19 cellular contexts compared by ENCODE assay signal in genomic region chr10:56605043-56605442, GRCh38.
DNase-seq lines count a peak whose midpoint lies in the region; ATAC-seq and TF ChIP-seq lines count a peak whose summit lies in the region.
"Had no signal": no experiment of that assay in that cellular context is flagged by ENCODE, and none has a peak within 500 bp of the region (broad histone marks: within the 10 kb centered on the region; RNA-seq: fewer than 3 reads in every experiment).

No MANE protein-coding gene starts in this region.

- H3K4me1 ChIP-seq in endocrine pancreas (ENCODE audit: control insufficient read depth, insufficient read depth, low read length) (no peaks in the 10 kb centered on the region), heart right ventricle (no peaks in the 10 kb centered on the region)
- H3K4me1 ChIP-seq: BLaER1, left ventricle myocardium inferior, sigmoid colon, thyroid gland had no signal

- ATAC-seq in HG03342 (IDR thresholded peaks at IDR 0.05; ENCODE audit: unreplicated experiment) (peak; percentile 34), heart right ventricle (no peak)
- ATAC-seq: activated naive CD8-positive, alpha-beta T cell treated with anti-CD3 and anti-CD28 coated beads, Interleukin-2, amount 50 U/mL, for 24 hours; T-cell had no signal

- DNase-seq in NCI-H82 (lab: John Stamatoyannopoulos, UW) (peak; percentile 84), posterior vena cava (ENCODE audit: low spot score) (peak; percentile 36), NCI-H2081 treated with DMSO at 0.1 percent for 48 hours (lab: John Stamatoyannopoulos, UW) (no peak), GM13977 (ENCODE audit: low spot score) (no peak), heart right ventricle (no peak)
- DNase-seq: activated naive CD8-positive, alpha-beta T cell treated with anti-CD3 and anti-CD28 coated beads, Interleukin-2, amount 50 U/mL, for 24 hours; cerebellar nuclear complex; DMS79; HFFc6; left ventricle myocardium inferior; naive B cell; NCI-H2029 treated with DMSO at 0.1 percent for 48 hours; sigmoid colon; stimulated activated CD4-positive, alpha-beta T cell treated with anti-CD3 and anti-CD28 coated beads, Interleukin-2, amount 100 ng/mL, for 48 hours; T-cell; thyroid gland had no signal

- TF ChIP-seq CTCF in GM13977 (IDR thresholded peaks at IDR 0.05; ENCODE audit: extremely low read depth, insufficient read depth, missing control alignments): no peak
- TF ChIP-seq CTCF in heart right ventricle (IDR thresholded peaks at IDR 0.05): no peak

- in situ Hi-C loops in GM13977 (cut with MboI; ENCODE audit: low pct_unique_long_range_greater_than_20kb, low sequenced_read_pairs, unreplicated experiment): no loop called here

- no peak overlapping the region for H3K27ac ChIP-seq in heart right ventricle
- H3K27ac ChIP-seq: BLaER1, left ventricle myocardium inferior, sigmoid colon, thyroid gland had no signal

- intact Hi-C loops in posterior vena cava (cut with DNase I): no loop called here
- intact Hi-C loops in heart right ventricle (cut with DNase I): no loop called here

- H3K27me3 ChIP-seq in endocrine pancreas (ENCODE audit: control insufficient read depth, insufficient read depth, low read length): no peaks in the 10 kb centered on the region
- no peaks in the 10 kb centered on the region for H3K27me3 ChIP-seq in heart right ventricle
- H3K27me3 ChIP-seq: BLaER1, sigmoid colon, thyroid gland had no signal

- H3K36me3 ChIP-seq in endocrine pancreas (ENCODE audit: control insufficient read depth, insufficient read depth, low read length) (no peaks in the 10 kb centered on the region), heart right ventricle (no peaks in the 10 kb centered on the region)
- H3K36me3 ChIP-seq: BLaER1, left ventricle myocardium inferior, sigmoid colon, thyroid gland had no signal

- no peaks in the 10 kb centered on the region for H3K9me3 ChIP-seq in endocrine pancreas (ENCODE audit: control insufficient read depth, low read length)
- H3K9me3 ChIP-seq in heart right ventricle: no peaks in the 10 kb centered on the region
- H3K9me3 ChIP-seq: BLaER1, left ventricle myocardium inferior, sigmoid colon, thyroid gland had no signal

- WGBS in heart right ventricle, 2 donors: 22 to 26% methylated on average over 8 of the region's 8 CpGs

- H3K4me3 ChIP-seq in endocrine pancreas (ENCODE audit: control insufficient read depth, insufficient read depth, low read length) (peak overlapping the region; percentile 61), heart right ventricle (no peak overlapping the region)
- H3K4me3 ChIP-seq: BLaER1, left ventricle myocardium inferior, sigmoid colon, thyroid gland had no signal

- no peak overlapping the region for H3K9ac ChIP-seq in endocrine pancreas (ENCODE audit: control insufficient read depth, insufficient read depth, low read length)
- H3K9ac ChIP-seq: BLaER1 had no signal

Comparison
In these comparisons a context has a peak if more than half of its experiments do, and no peak if none do; other contexts are left out.
1. DNase-seq: peak in NCI-H82 (single experiment) and posterior vena cava (single experiment); none in NCI-H2081 treated with DMSO at 0.1 percent for 48 hours (single experiment), GM13977 (single experiment) and heart right ventricle (0 of 2).